ENCODE assay signal across 1 cellular context in genomic region chr9:20397348-20397747, GRCh38.
TF ChIP-seq lines count a peak whose summit lies in the region.

No MANE protein-coding gene starts in this region.

TF ChIP-seq in GM12878, 131 proteins besides CTCF, POLR2A, EP300 and RAD21 (continued from another document):
- TF ChIP-seq CBX3 (IDR thresholded peaks at IDR 0.05; ENCODE audit: borderline replicate concordance, low read depth): no peak
- no peak for TF ChIP-seq CEBPZ (IDR thresholded peaks at IDR 0.05; ENCODE audit: low read depth, low read length)
- no peak for TF ChIP-seq ATF2 (IDR thresholded peaks at IDR 0.05; ENCODE audit: low read length)
- TF ChIP-seq TCF12 (IDR thresholded peaks at IDR 0.05; ENCODE audit: low read depth, low read length): no peak
- TF ChIP-seq PAX8 (IDR thresholded peaks at IDR 0.05): no peak
- TF ChIP-seq RELB (IDR thresholded peaks at IDR 0.05; ENCODE audit: low read depth): no peak
- TF ChIP-seq SRF (IDR thresholded peaks at IDR 0.05; ENCODE audit: low read depth in 2 of 2, low read length in 2 of 2): no peak
- TF ChIP-seq EZH2 (IDR thresholded peaks at IDR 0.05; ENCODE audit: borderline replicate concordance, control insufficient read depth, low read depth, low read length): no peak
- no peak for TF ChIP-seq HSF1 (IDR thresholded peaks at IDR 0.05; ENCODE audit: low read depth, low read length)
- no peak for TF ChIP-seq STAT1 (conservative IDR thresholded peaks at IDR 0.05)
- no peak for TF ChIP-seq MYC (IDR thresholded peaks at IDR 0.05; ENCODE audit: insufficient read depth, insufficient read length, insufficient replicate concordance, low read length, severe bottlenecking)
- no peak for TF ChIP-seq CBFB (IDR thresholded peaks at IDR 0.05; ENCODE audit: low read depth)
- no peak for TF ChIP-seq SUPT20H (IDR thresholded peaks at IDR 0.05; ENCODE audit: borderline replicate concordance, control insufficient read depth, low read depth, low read length)
